16 cellular contexts compared by ENCODE assay signal in genomic region chr11:116438651-116439479, GRCh38.
"Had no signal": no experiment of that assay in that cellular context is flagged by ENCODE, and none has a peak within 500 bp of the region (broad histone marks: within the 10 kb centered on the region; RNA-seq: fewer than 3 reads in every experiment).

No MANE protein-coding gene starts in this region.

- ATAC-seq: foreskin keratinocyte; heart left ventricle; left lobe of liver; mucosa of descending colon; naive thymus-derived CD8-positive, alpha-beta T cell had no signal

- H3K9me3 ChIP-seq: mucosa of descending colon, neutrophil had no signal

- H3K27me3 ChIP-seq: neutrophil, right atrium auricular region had no signal

- H3K27ac ChIP-seq: coronary artery, foreskin keratinocyte, heart left ventricle, neutrophil, right atrium auricular region had no signal

- H3K36me3 ChIP-seq: heart left ventricle, neutrophil, right atrium auricular region had no signal

- DNase-seq: effector CD4-positive, alpha-beta T cell; endodermal cell; erythroblast; foreskin keratinocyte; heart left ventricle; islet precursor cell; mammary epithelial cell; mucosa of descending colon; naive thymus-derived CD8-positive, alpha-beta T cell; small intestine; stimulated activated CD4-positive, alpha-beta T cell treated with anti-CD3 and anti-CD28 coated beads, Interleukin-12 subunit alpha, Interleukin-12 subunit beta, amount 100 ng/mL, for 4 hours; stimulated activated naive CD4-positive, alpha-beta T cell treated with Interleukin-2 at 50 U/mL for 16 hours had no signal

- H3K4me3 ChIP-seq: coronary artery, heart left ventricle, mucosa of descending colon, right atrium auricular region had no signal
